In genomic region chr15:87528873-87529272, GRCh38 we compare ENCODE assay signal across 14 cellular contexts.
"Had no signal": no experiment of that assay in that cellular context is flagged by ENCODE, and none has a peak within 500 bp of the region (broad histone marks: within the 10 kb centered on the region; RNA-seq: fewer than 3 reads in every experiment).

No MANE protein-coding gene starts in this region.

- FAIRE-seq: keratinocyte had no signal

- H3K27me3 ChIP-seq: esophagus squamous epithelium, gastrocnemius medialis, testis had no signal

- ATAC-seq: activated CD4-positive, CD25-positive, alpha-beta regulatory T cell treated with anti-CD3 and anti-CD28 coated beads, Interleukin-2, amount 50 U/mL, for 24 hours; activated naive CD4-positive, alpha-beta T cell treated with anti-CD3 and anti-CD28 coated beads, Interleukin-2, amount 50 U/mL, for 72 hours; gastrocnemius medialis; left ventricle myocardium superior; stimulated activated naive CD8-positive, alpha-beta T cell treated with anti-CD3 and anti-CD28 coated beads, Interleukin-15, amount 100 ng/mL, for 72 hours had no signal

- H3K4me1 ChIP-seq: gastrocnemius medialis, testis had no signal

- H3K36me3 ChIP-seq: esophagus squamous epithelium, gastrocnemius medialis had no signal

- H3K9me3 ChIP-seq: gastrocnemius medialis, testis had no signal

- H3K4me3 ChIP-seq: dorsolateral prefrontal cortex, esophagus squamous epithelium, gastrocnemius medialis, testis had no signal

- H3K27ac ChIP-seq: dorsolateral prefrontal cortex, esophagus squamous epithelium, gastrocnemius medialis, testis had no signal

- DNase-seq: activated effector memory CD4-positive, alpha-beta T cell treated with Interleukin-2 at 50 U/mL for 16 hours; activated T-cell treated with anti-CD3 and anti-CD28 coated beads, Interleukin-2, amount 50 U/mL, for 1 hour; dorsolateral prefrontal cortex; esophagus squamous epithelium; gastrocnemius medialis; left ventricle myocardium superior; mesenchymal stem cell; nephron progenitor cell; stimulated activated CD4-positive, alpha-beta T cell treated with anti-CD3 and anti-CD28 coated beads, Interleukin-4, amount 100 ng/mL, for 4 hours; stimulated activated naive CD8-positive, alpha-beta T cell treated with anti-CD3 and anti-CD28 coated beads, Interleukin-15, amount 100 ng/mL, for 72 hours; testis had no signal
